ENCODE assay signal across 1 cellular context in genomic region chr4:184815046-184815877, GRCh38.
TF ChIP-seq lines count a peak whose summit lies in the region.

No MANE protein-coding gene starts in this region.

TF ChIP-seq in HepG2, 621 proteins besides CTCF, POLR2A, EP300 and RAD21 (continued from another document and continues in another):
- TF ChIP-seq ZNF574 (CRISPR knock-in tag; IDR thresholded peaks at IDR 0.05) = 0 out of 2 replicates have a peak, but pooled peaks have one; percentile 19
- TF ChIP-seq TGIF2 (CRISPR knock-in tag; IDR thresholded peaks at IDR 0.05) = no peak
- TF ChIP-seq ZBTB7B (CRISPR knock-in tag; IDR thresholded peaks at IDR 0.05) = 0 out of 2 replicates have a peak, but pooled peaks have one; percentile 20
- TF ChIP-seq ZFP36 (IDR thresholded peaks at IDR 0.05; ENCODE audit: borderline replicate concordance, low read depth, low read length, partially characterized antibody) = no peak
- no peak for TF ChIP-seq TIGD3 (CRISPR knock-in tag; IDR thresholded peaks at IDR 0.05; ENCODE audit: borderline replicate concordance)
- peak; percentile 81 for TF ChIP-seq ZNF768 (CRISPR knock-in tag; IDR thresholded peaks at IDR 0.05)
- no peak for TF ChIP-seq NFYB (CRISPR knock-in tag; IDR thresholded peaks at IDR 0.05)
- TF ChIP-seq SKI (IDR thresholded peaks at IDR 0.05; ENCODE audit: partially characterized antibody) = peak; percentile 15
- no peak for TF ChIP-seq AGO1 (IDR thresholded peaks at IDR 0.05; ENCODE audit: low read depth, low read length, poor library complexity, severe bottlenecking)
- TF ChIP-seq MZF1 (CRISPR knock-in tag; IDR thresholded peaks at IDR 0.05; ENCODE audit: borderline replicate concordance) = no peak
- peak; percentile 54; the same call in 1 of the 2 replicates for TF ChIP-seq ZNF547 (CRISPR knock-in tag; IDR thresholded peaks at IDR 0.05)
- TF ChIP-seq ZNF263 (CRISPR knock-in tag; IDR thresholded peaks at IDR 0.05) = peak; percentile 63; the same call in 1 of the 2 replicates
- peak; percentile 59; the same call in 1 of the 2 replicates for TF ChIP-seq NR2F6 (IDR thresholded peaks at IDR 0.05)
- TF ChIP-seq NR2F6 (CRISPR knock-in tag; IDR thresholded peaks at IDR 0.05) = no peak; the same call in 1 of the 2 replicates
- TF ChIP-seq ZNF598 (CRISPR knock-in tag; IDR thresholded peaks at IDR 0.05; ENCODE audit: borderline replicate concordance) = 0 out of 2 replicates have a peak, but pooled peaks have one; percentile 47
- 0 out of 2 replicates have a peak, but pooled peaks have one; percentile 15 for TF ChIP-seq GABPB1 (CRISPR knock-in tag; IDR thresholded peaks at IDR 0.05)
- no peak for TF ChIP-seq MYNN (CRISPR knock-in tag; IDR thresholded peaks at IDR 0.05; ENCODE audit: low read depth)
- peak; percentile 34; the same call in 1 of the 2 replicates for TF ChIP-seq ATF2 (CRISPR knock-in tag; IDR thresholded peaks at IDR 0.05)
- TF ChIP-seq SOX6 (IDR thresholded peaks at IDR 0.05) = no peak
- peak; percentile 28; the same call in 1 of the 2 replicates for TF ChIP-seq SOX6 (CRISPR knock-in tag; IDR thresholded peaks at IDR 0.05)
- TF ChIP-seq GRHL1 (CRISPR knock-in tag; conservative IDR thresholded peaks at IDR 0.05) = no peak
- 0 out of 2 replicates have a peak, but pooled peaks have one; percentile 60 for TF ChIP-seq ZNF274 (CRISPR knock-in tag; IDR thresholded peaks at IDR 0.05)
- peak; percentile 48; the same call in 1 of the 2 replicates for TF ChIP-seq THAP9 (CRISPR knock-in tag; IDR thresholded peaks at IDR 0.05; ENCODE audit: borderline replicate concordance)
- TF ChIP-seq ZNF558 (CRISPR knock-in tag; IDR thresholded peaks at IDR 0.05; ENCODE audit: borderline replicate concordance) = no peak
- TF ChIP-seq ZNF292 (CRISPR knock-in tag; IDR thresholded peaks at IDR 0.05; ENCODE audit: borderline replicate concordance, low read depth) = peak; percentile 66; the same call in 1 of the 2 replicates
- 0 out of 2 replicates have a peak, but pooled peaks have one; percentile 33 for TF ChIP-seq NRL (CRISPR knock-in tag; IDR thresholded peaks at IDR 0.05; ENCODE audit: borderline replicate concordance)
- TF ChIP-seq ZNF891 (CRISPR knock-in tag; IDR thresholded peaks at IDR 0.05) = peak; percentile 73; the same call in 1 of the 2 replicates
- TF ChIP-seq CREB1 (IDR thresholded peaks at IDR 0.05) = no peak
- TF ChIP-seq CREB1 (CRISPR knock-in tag; IDR thresholded peaks at IDR 0.05) = 0 out of 2 replicates have a peak, but pooled peaks have one; percentile 19
- peak; percentile 41; the same call in 1 of the 2 replicates for TF ChIP-seq SP5 (CRISPR knock-in tag; IDR thresholded peaks at IDR 0.05; ENCODE audit: borderline replicate concordance, low read depth)
- TF ChIP-seq CEBPG (CRISPR knock-in tag; IDR thresholded peaks at IDR 0.05) = 0 out of 2 replicates have a peak, but pooled peaks have one; percentile 12
- 0 out of 2 replicates have a peak, but pooled peaks have one; percentile 12 for TF ChIP-seq MAZ (IDR thresholded peaks at IDR 0.05; ENCODE audit: borderline replicate concordance, low read depth, low read length)
- no peak for TF ChIP-seq MAZ (CRISPR knock-in tag; IDR thresholded peaks at IDR 0.05; ENCODE audit: low read depth)
- TF ChIP-seq ZFP91 (CRISPR knock-in tag; IDR thresholded peaks at IDR 0.05; ENCODE audit: borderline replicate concordance) = peak; percentile 53; the same call in 1 of the 2 replicates
- TF ChIP-seq ZFP90 (CRISPR knock-in tag; IDR thresholded peaks at IDR 0.05; ENCODE audit: borderline replicate concordance) = 0 out of 2 replicates have a peak, but pooled peaks have one; percentile 12
- TF ChIP-seq KMT2A (CRISPR knock-in tag; IDR thresholded peaks at IDR 0.05) = 0 out of 2 replicates have a peak, but pooled peaks have one; percentile 22
- TF ChIP-seq ZNF790 (CRISPR knock-in tag; IDR thresholded peaks at IDR 0.05; ENCODE audit: borderline replicate concordance) = no peak
- peak; percentile 80; the same call in 1 of the 2 replicates for TF ChIP-seq ZNF652 (CRISPR knock-in tag; IDR thresholded peaks at IDR 0.05; ENCODE audit: borderline replicate concordance, low read depth)
- no peak for TF ChIP-seq ZNF678 (CRISPR knock-in tag; IDR thresholded peaks at IDR 0.05)
- peak; percentile 64; the same call in 1 of the 2 replicates for TF ChIP-seq BCL6 (CRISPR knock-in tag; IDR thresholded peaks at IDR 0.05)
- TF ChIP-seq HOXA3 (CRISPR knock-in tag; IDR thresholded peaks at IDR 0.05) = peak; percentile 43; the same call in 1 of the 2 replicates
- TF ChIP-seq ZNF850 (CRISPR knock-in tag; conservative IDR thresholded peaks at IDR 0.05) = no peak
- no peak for TF ChIP-seq ZBTB42 (CRISPR knock-in tag; IDR thresholded peaks at IDR 0.05)
- TF ChIP-seq ZNF335 (CRISPR knock-in tag; IDR thresholded peaks at IDR 0.05) = no peak
- peak; percentile 57 for TF ChIP-seq ZNF687 (CRISPR knock-in tag; IDR thresholded peaks at IDR 0.05)
- TF ChIP-seq HOXA5 (CRISPR knock-in tag; IDR thresholded peaks at IDR 0.05) = no peak
- no peak for TF ChIP-seq PHB2 (IDR thresholded peaks at IDR 0.05; ENCODE audit: partially characterized antibody)
- no peak for TF ChIP-seq NFRKB (IDR thresholded peaks at IDR 0.05)
- TF ChIP-seq NR2F1 (CRISPR knock-in tag; IDR thresholded peaks at IDR 0.05) = 0 out of 4 replicates have a peak, but pooled peaks have one; percentile 9 to 24
- TF ChIP-seq XRCC5 (optimal IDR thresholded peaks at IDR 0.05; ENCODE audit: low read length) = peak; percentile 35
